ENCODE assay signal across 1 cellular context in the genomic region with DNA sequence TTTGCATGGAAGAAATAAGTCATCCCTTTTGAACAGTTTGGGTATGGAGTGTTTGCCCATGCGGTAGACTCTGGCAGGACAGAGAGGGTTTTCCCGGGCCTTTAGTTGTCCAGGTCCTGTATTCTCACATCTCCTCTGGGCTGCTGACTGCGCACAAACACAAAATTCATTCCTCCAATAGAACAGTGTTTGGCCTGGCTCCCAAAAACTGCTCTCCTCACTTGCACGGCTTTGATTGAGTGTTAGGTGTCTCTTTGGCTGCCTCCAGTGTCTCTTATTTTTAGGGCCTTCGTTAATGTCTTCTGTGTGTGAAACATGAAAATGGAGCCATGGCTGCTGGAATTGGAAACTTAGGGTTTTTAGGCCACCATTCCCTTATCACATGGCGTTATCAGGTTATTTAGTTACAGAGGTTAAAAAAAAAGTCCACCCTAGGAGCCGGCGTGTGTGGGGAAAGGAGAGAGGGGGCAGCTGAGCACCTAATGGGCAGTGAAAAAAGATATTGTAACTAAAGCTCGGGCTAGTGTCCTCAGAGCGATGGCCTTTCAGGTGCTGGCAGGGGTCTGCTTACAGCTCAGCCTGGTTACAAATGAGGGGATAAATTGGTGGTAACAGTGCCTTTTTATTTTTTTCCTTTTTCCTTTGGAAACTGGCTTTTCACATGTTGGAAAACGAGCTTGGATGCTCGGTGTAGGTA.
TF ChIP-seq lines count a peak whose summit lies in the region.

No MANE protein-coding gene starts in this region.

TF ChIP-seq in GM23338, 12 proteins besides CTCF, POLR2A, EP300 and RAD21 (continued from another document):
- TF ChIP-seq, protein P1, sequence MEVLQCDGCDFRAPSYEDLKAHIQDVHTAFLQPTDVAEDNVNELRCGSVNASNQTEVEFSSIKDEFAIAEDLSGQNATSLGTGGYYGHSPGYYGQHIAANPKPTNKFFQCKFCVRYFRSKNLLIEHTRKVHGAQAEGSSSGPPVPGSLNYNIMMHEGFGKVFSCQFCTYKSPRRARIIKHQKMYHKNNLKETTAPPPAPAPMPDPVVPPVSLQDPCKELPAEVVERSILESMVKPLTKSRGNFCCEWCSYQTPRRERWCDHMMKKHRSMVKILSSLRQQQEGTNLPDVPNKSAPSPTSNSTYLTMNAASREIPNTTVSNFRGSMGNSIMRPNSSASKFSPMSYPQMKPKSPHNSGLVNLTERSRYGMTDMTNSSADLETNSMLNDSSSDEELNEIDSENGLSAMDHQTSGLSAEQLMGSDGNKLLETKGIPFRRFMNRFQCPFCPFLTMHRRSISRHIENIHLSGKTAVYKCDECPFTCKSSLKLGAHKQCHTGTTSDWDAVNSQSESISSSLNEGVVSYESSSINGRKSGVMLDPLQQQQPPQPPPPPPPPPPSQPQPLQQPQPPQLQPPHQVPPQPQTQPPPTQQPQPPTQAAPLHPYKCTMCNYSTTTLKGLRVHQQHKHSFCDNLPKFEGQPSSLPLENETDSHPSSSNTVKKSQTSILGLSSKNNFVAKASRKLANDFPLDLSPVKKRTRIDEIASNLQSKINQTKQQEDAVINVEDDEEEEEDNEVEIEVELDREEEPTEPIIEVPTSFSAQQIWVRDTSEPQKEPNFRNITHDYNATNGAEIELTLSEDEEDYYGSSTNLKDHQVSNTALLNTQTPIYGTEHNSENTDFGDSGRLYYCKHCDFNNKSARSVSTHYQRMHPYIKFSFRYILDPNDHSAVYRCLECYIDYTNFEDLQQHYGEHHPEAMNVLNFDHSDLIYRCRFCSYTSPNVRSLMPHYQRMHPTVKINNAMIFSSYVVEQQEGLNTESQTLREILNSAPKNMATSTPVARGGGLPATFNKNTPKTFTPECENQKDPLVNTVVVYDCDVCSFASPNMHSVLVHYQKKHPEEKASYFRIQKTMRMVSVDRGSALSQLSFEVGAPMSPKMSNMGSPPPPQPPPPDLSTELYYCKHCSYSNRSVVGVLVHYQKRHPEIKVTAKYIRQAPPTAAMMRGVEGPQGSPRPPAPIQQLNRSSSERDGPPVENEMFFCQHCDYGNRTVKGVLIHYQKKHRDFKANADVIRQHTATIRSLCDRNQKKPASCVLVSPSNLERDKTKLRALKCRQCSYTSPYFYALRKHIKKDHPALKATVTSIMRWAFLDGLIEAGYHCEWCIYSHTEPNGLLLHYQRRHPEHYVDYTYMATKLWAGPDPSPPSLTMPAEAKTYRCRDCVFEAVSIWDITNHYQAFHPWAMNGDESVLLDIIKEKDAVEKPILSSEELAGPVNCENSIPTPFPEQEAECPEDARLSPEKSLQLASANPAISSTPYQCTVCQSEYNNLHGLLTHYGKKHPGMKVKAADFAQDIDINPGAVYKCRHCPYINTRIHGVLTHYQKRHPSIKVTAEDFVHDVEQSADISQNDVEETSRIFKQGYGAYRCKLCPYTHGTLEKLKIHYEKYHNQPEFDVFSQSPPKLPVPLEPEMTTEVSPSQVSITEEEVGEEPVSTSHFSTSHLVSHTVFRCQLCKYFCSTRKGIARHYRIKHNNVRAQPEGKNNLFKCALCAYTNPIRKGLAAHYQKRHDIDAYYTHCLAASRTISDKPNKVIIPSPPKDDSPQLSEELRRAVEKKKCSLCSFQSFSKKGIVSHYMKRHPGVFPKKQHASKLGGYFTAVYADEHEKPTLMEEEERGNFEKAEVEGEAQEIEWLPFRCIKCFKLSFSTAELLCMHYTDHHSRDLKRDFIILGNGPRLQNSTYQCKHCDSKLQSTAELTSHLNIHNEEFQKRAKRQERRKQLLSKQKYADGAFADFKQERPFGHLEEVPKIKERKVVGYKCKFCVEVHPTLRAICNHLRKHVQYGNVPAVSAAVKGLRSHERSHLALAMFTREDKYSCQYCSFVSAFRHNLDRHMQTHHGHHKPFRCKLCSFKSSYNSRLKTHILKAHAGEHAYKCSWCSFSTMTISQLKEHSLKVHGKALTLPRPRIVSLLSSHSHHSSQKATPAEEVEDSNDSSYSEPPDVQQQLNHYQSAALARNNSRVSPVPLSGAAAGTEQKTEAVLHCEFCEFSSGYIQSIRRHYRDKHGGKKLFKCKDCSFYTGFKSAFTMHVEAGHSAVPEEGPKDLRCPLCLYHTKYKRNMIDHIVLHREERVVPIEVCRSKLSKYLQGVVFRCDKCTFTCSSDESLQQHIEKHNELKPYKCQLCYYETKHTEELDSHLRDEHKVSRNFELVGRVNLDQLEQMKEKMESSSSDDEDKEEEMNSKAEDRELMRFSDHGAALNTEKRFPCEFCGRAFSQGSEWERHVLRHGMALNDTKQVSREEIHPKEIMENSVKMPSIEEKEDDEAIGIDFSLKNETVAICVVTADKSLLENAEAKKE (CRISPR knock-in tag; IDR thresholded peaks at IDR 0.05), result no peak
- TF ChIP-seq REST (IDR thresholded peaks at IDR 0.05; ENCODE audit: unreplicated experiment) (no peak), ZNF331 (CRISPR knock-in tag; IDR thresholded peaks at IDR 0.05; ENCODE audit: low read depth) (no peak), JUNB (IDR thresholded peaks at IDR 0.05; ENCODE audit: unreplicated experiment) (no peak), POLR2AphosphoS5 (IDR thresholded peaks at IDR 0.05; ENCODE audit: low read depth) (no peak), NANOG (IDR thresholded peaks at IDR 0.05; ENCODE audit: borderline replicate concordance) (no peak), EZH2 (IDR thresholded peaks at IDR 0.05; ENCODE audit: low read depth, unreplicated experiment) (no peak), CREB1 (CRISPR knock-in tag; IDR thresholded peaks at IDR 0.05; ENCODE audit: low read depth) (no peak)
